ENCODE assay signal across 16 cellular contexts in the genomic region with DNA sequence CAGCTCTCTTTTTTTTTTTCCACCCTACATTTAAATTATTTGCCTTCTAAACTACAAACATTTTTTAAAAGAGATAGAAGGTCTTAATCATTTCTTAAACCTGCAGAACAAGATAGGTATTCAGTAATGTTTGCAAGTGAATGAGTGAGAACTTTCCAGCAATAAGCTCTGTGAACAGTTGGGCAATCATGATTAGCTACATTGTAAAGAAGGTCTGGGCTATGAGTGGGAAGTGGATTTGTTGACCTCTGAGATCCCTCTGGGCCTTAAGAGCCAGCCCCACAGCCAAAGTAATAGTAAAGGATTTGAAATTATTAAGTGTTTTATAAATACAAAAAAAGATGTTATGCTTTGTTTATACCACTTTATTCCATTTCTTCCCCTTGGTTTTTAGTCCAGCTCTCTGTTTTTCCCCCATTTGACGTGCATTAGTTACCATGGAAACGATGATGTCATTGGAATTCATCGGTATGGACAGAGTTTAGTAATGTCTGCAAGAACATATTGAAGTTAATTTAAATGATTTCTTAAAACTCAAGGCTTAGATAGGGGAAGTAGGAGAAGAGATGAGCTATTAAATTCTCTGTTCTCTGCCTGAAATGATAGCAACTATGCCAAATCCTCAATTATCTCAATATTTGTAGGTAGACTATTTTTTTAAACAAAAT.
DNase-seq lines count a peak whose midpoint lies in the region; ATAC-seq and TF ChIP-seq lines count a peak whose summit lies in the region.
"Had no signal": no experiment of that assay in that cellular context is flagged by ENCODE, and none has a peak within 500 bp of the region (broad histone marks: within the 10 kb centered on the region; RNA-seq: fewer than 3 reads in every experiment).

No MANE protein-coding gene starts in this region.

- H3K27me3 ChIP-seq in Caco-2 (replicated peaks; ENCODE audit: control insufficient read depth, insufficient read depth, low read length) (no peaks in the 10 kb centered on the region), mammary epithelial cell (ENCODE audit: insufficient read depth, low read length) (no peaks in the 10 kb centered on the region), lower lobe of right lung (ENCODE audit: low read depth) (no peaks in the 10 kb centered on the region)

- peaks cover 13% of the 10 kb centered on the region for H3K4me1 Mint-ChIP-seq in Caco-2 (ENCODE audit: low read depth, unreplicated experiment)

- H3K36me3 Mint-ChIP-seq in Caco-2 (ENCODE audit: insufficient read depth, unreplicated experiment), result no peaks in the 10 kb centered on the region

- no peak overlapping the region for H3K4me3 Mint-ChIP-seq in Caco-2 (ENCODE audit: unreplicated experiment)
- H3K4me3 Mint-ChIP-seq: activated CD8-positive, alpha-beta T cell treated with anti-CD3 and anti-CD28 coated beads, Interleukin-2, amount 10 ng/mL, durations not matched to agents 7 days and 5 days had no signal

- WGBS in mammary epithelial cell (ENCODE audit: low coverage, missing lambda C conversion rate), result 76% methylated on average over 3 of the region's 3 CpGs

- no peaks in the 10 kb centered on the region for H4K20me1 ChIP-seq in mammary epithelial cell (ENCODE audit: insufficient read depth, low read length)

- dilution Hi-C loops in mammary epithelial cell (cut with HindIII; ENCODE audit: low sequenced_read_pairs), result no loop called here

- H3K36me3 ChIP-seq in Caco-2 (ENCODE audit: control insufficient read depth, insufficient read depth, low read length) (no peaks in the 10 kb centered on the region), mammary epithelial cell (ENCODE audit: insufficient read depth, low read length) (no peaks in the 10 kb centered on the region), lower lobe of right lung (no peaks in the 10 kb centered on the region)

- H3K4me2 ChIP-seq in mammary epithelial cell (ENCODE audit: insufficient read depth, low read depth, low read length), result no peak overlapping the region

- no peaks in the 10 kb centered on the region for H3K9me3 Mint-ChIP-seq in Caco-2 (ENCODE audit: unreplicated experiment)

- H3K27me3 Mint-ChIP-seq in Caco-2 (ENCODE audit: insufficient read depth, unreplicated experiment), result no peaks in the 10 kb centered on the region
- H3K27me3 Mint-ChIP-seq: progenitor cell of endocrine pancreas had no signal

- CTCF ChIA-PET in Caco-2 (lab: Charles Lee) (no interaction called here), mammary epithelial cell (lab: Charles Lee; ENCODE audit: low non-redundant PET) (no interaction called here)

- H3K4me1 ChIP-seq in Caco-2, result no peaks in the 10 kb centered on the region; the same call in 1 of the 2 replicates
- H3K4me1 ChIP-seq in mammary epithelial cell (ENCODE audit: insufficient read depth, low read length), result no peaks in the 10 kb centered on the region
- no peaks in the 10 kb centered on the region for H3K4me1 ChIP-seq in lower lobe of right lung

- no peak for TF ChIP-seq CTCF in Caco-2 (IDR thresholded peaks at IDR 0.05; ENCODE audit: insufficient read depth in 1 of 2, low read depth in 1 of 2, low read length in 1 of 2, severe bottlenecking in 1 of 2, unreplicated experiment in 1 of 2)
- TF ChIP-seq CTCF in mammary epithelial cell (conservative IDR thresholded peaks at IDR 0.05 in 1 of 2, IDR thresholded peaks at IDR 0.05 in 1 of 2; ENCODE audit: extremely low read depth in 1 of 2, insufficient read depth in 1 of 2, low read depth in 1 of 2, low read length in 2 of 2), result no peak
- no peak for TF ChIP-seq CTCF in lower lobe of right lung (IDR thresholded peaks at IDR 0.05)

- peak overlapping the region; percentile 16 for H3K27ac Mint-ChIP-seq in Caco-2 (ENCODE audit: unreplicated experiment)
- H3K27ac Mint-ChIP-seq: activated CD8-positive, alpha-beta T cell treated with anti-CD3 and anti-CD28 coated beads, Interleukin-2, amount 10 ng/mL, durations not matched to agents 7 days and 5 days; progenitor cell of endocrine pancreas had no signal

- intact Hi-C loops in Caco-2 (cut with micrococcal nuclease; ENCODE audit: unreplicated experiment) (no loop called here), mammary epithelial cell (cut with micrococcal nuclease) (no loop called here), lower lobe of right lung (cut with DNase I) (no loop called here)

- H3K4me3 ChIP-seq in Caco-2 (ENCODE audit: low read depth, low read length), result no peak overlapping the region
- no peak overlapping the region for H3K4me3 ChIP-seq in mammary epithelial cell (replicated peaks in 1 of 3; ENCODE audit: insufficient read depth in 1 of 3, low read depth in 2 of 3, low read length in 3 of 3)
- H3K4me3 ChIP-seq in lower lobe of right lung, result no peak overlapping the region
- H3K4me3 ChIP-seq: lung had no signal

- H3K79me2 ChIP-seq in mammary epithelial cell (ENCODE audit: insufficient read depth, low read length), result no peaks in the 10 kb centered on the region

- H2AFZ ChIP-seq in mammary epithelial cell (ENCODE audit: low read depth, low read length), result no peak overlapping the region

- no peaks in the 10 kb centered on the region for H3K9me3 ChIP-seq in Caco-2
- no peaks in the 10 kb centered on the region for H3K9me3 ChIP-seq in mammary epithelial cell (replicated peaks; ENCODE audit: insufficient read depth, low read length)
- H3K9me3 ChIP-seq in lower lobe of right lung, result no peaks in the 10 kb centered on the region

- no peak for ATAC-seq in lower lobe of right lung
- ATAC-seq: activated CD8-positive, alpha-beta T cell treated with anti-CD3 and anti-CD28 coated beads, Interleukin-2, amount 10 ng/mL, durations not matched to agents 7 days and 5 days; stimulated activated naive CD8-positive, alpha-beta T cell treated with anti-CD3 and anti-CD28 coated beads, Interleukin-15, Interleukin-2, amounts not matched to agents 100 U/mL and 50 U/mL, for 24 hours had no signal

- POLR2A ChIA-PET in Caco-2 (lab: Charles Lee), result no interaction called here

- in situ Hi-C loops in mammary epithelial cell (cut with MboI; ENCODE audit: low sequenced_read_pairs in 2 of 2), result no loop called here

- DNase-seq in Caco-2 (peak in 1 of 2 experiments; percentile 18), MV-4-11 (lab: John Stamatoyannopoulos, UW) (peak; percentile 13), mammary epithelial cell (peak; percentile 45), lung microvascular endothelial cell (ENCODE audit: low read depth in 2 of 2) (peak; percentile 15 to 26), SHP77 treated with DMSO at 0.1 percent for 48 hours (lab: John Stamatoyannopoulos, UW) (no peak), Ammon's horn (ENCODE audit: low spot score) (no peak), SW 1271 (lab: John Stamatoyannopoulos, UW) (no peak), lower lobe of right lung (no peak)
- DNase-seq: activated CD8-positive, alpha-beta T cell treated with anti-CD3 and anti-CD28 coated beads, Interleukin-2, amount 10 ng/mL, durations not matched to agents 7 days and 5 days; activated naive CD4-positive, alpha-beta T cell treated with anti-CD3 and anti-CD28 coated beads, Interleukin-2, amount 50 U/mL, for 16 hours; C1 segment of cervical spinal cord; NCI-H1694; stimulated activated CD4-positive, alpha-beta T cell treated with anti-CD3 and anti-CD28 coated beads, Interleukin-2, amount 100 ng/mL, for 48 hours; stimulated activated naive CD8-positive, alpha-beta T cell treated with anti-CD3 and anti-CD28 coated beads, Interleukin-15, Interleukin-2, amounts not matched to agents 100 U/mL and 50 U/mL, for 24 hours had no signal

- no peak overlapping the region for H3K9ac ChIP-seq in mammary epithelial cell (ENCODE audit: insufficient read depth, low read length)

- no TSS peak for BruUV-seq in Caco-2 (replicated peaks; lab: Mats Ljungman, UMichigan)
- BruUV-seq in mammary epithelial cell (replicated peaks; lab: Mats Ljungman, UMichigan), result no TSS peak

- H3K27ac ChIP-seq in mammary epithelial cell (ENCODE audit: insufficient read depth, low read depth, low read length) (no peak overlapping the region), lower lobe of right lung (no peak overlapping the region)

Comparison
In these comparisons a context has a peak if more than half of its experiments do, and no peak if none do; other contexts are left out.
1. DNase-seq: peak in MV-4-11 (single experiment), mammary epithelial cell (single experiment) and lung microvascular endothelial cell (2 of 2); none in SHP77 treated with DMSO at 0.1 percent for 48 hours (single experiment), Ammon's horn (single experiment), SW 1271 (0 of 2) and lower lobe of right lung (single experiment).